Comparison of ENCODE assay signal across 1 cellular context in genomic region chr1:111739222-111739983, GRCh38.
TF ChIP-seq lines count a peak whose summit lies in the region.

TSS of gene INKA2 (minus strand) at chr1:111739395. CDS start at chr1:111739242, 153 bp downstream.

TF ChIP-seq in K562, 482 proteins besides CTCF, POLR2A, EP300 and RAD21 (continued from another document):
- TF ChIP-seq UBTF (IDR thresholded peaks at IDR 0.05; ENCODE audit: borderline replicate concordance in 1 of 2, low read depth in 2 of 2, low read length in 2 of 2), result peak in 1 of 2 experiments; percentile 78; a peak in 1 of 4 replicates
- peak; percentile 72 for TF ChIP-seq GABPB1 (CRISPR knock-in tag; IDR thresholded peaks at IDR 0.05)
- peak; percentile 96 for TF ChIP-seq RBM25 (IDR thresholded peaks at IDR 0.05; ENCODE audit: low read depth, low read length, severe bottlenecking)
